Comparison of ENCODE assay signal across 21 cellular contexts in genomic region chr4:13299343-13299742, GRCh38.
"Had no signal": no experiment of that assay in that cellular context is flagged by ENCODE, and none has a peak within 500 bp of the region (broad histone marks: within the 10 kb centered on the region; RNA-seq: fewer than 3 reads in every experiment).

No MANE protein-coding gene starts in this region.

- H3K4me3 Mint-ChIP-seq: IgD-negative memory B cell had no signal

- H3K9ac ChIP-seq: KMS-11 had no signal

- H3K27me3 Mint-ChIP-seq: IgD-negative memory B cell had no signal

- DNase-seq: Kasumi-1, MV-4-11, NCI-H1048, NCI-H1105, NCI-H1417, NCI-H1436 treated with DMSO at 0.1 percent for 48 hours, NCI-H1694, NCI-H187 treated with DMSO at 0.1 percent for 48 hours, NCI-H2029 treated with DMSO at 0.1 percent for 48 hours, NCI-H2171 treated with DMSO at 0.1 percent for 48 hours, NCI-H524, NCI-H526 treated with DMSO at 0.1 percent for 48 hours, NCI-H748 treated with DMSO at 0.1 percent for 48 hours, Right ventricle myocardium superior, RPMI8226, SIG-M5 had no signal

- H3K27ac Mint-ChIP-seq: IgD-negative memory B cell had no signal

- H3K4me3 ChIP-seq: K562, SJSA1, SK-N-MC had no signal

- H3K4me1 Mint-ChIP-seq: IgD-negative memory B cell had no signal

- H3K4me1 ChIP-seq: SJSA1 had no signal

- H3K27ac ChIP-seq: KMS-11, SJSA1, SK-N-MC had no signal

- H3K4me2 ChIP-seq: KMS-11 had no signal

- ATAC-seq: K562 had no signal

- H3K27me3 ChIP-seq: SJSA1 had no signal

- H3K36me3 ChIP-seq: SJSA1 had no signal
